17 cellular contexts compared by ENCODE assay signal in genomic region chr12:95230313-95230712, GRCh38.
"Had no signal": no experiment of that assay in that cellular context is flagged by ENCODE, and none has a peak within 500 bp of the region (broad histone marks: within the 10 kb centered on the region; RNA-seq: fewer than 3 reads in every experiment).

No MANE protein-coding gene starts in this region.

- H3K27ac Mint-ChIP-seq: activated T-helper 17 cell treated with anti-CD3 and anti-CD28 coated beads, Interleukin-2, amount 50 U/mL, for 72 hours; memory B cell; natural killer cell had no signal

- H3K9me3 ChIP-seq: left lung, right atrium auricular region, tibial nerve had no signal

- H3K27me3 Mint-ChIP-seq: activated T-helper 17 cell treated with anti-CD3 and anti-CD28 coated beads, Interleukin-2, amount 50 U/mL, for 72 hours; memory B cell had no signal

- H3K27me3 ChIP-seq: cardiac muscle cell, left lung, right atrium auricular region, tibial nerve had no signal

- H3K9me3 Mint-ChIP-seq: activated T-helper 17 cell treated with anti-CD3 and anti-CD28 coated beads, Interleukin-2, amount 50 U/mL, for 72 hours; memory B cell; natural killer cell had no signal

- H3K36me3 ChIP-seq: right atrium auricular region had no signal

- H3K4me3 ChIP-seq: cardiac muscle cell, left lung, right atrium auricular region, skin epidermis, tibial nerve had no signal

- H3K27ac ChIP-seq: cardiac muscle cell, skin epidermis, tibial nerve had no signal

- ATAC-seq: activated T-helper 17 cell treated with anti-CD3 and anti-CD28 coated beads, Interleukin-2, amount 50 U/mL, for 72 hours; left lung; natural killer cell had no signal

- H3K4me3 Mint-ChIP-seq: activated T-helper 17 cell treated with anti-CD3 and anti-CD28 coated beads, Interleukin-2, amount 50 U/mL, for 72 hours; memory B cell; natural killer cell had no signal

- H3K36me3 Mint-ChIP-seq: natural killer cell had no signal

- DNase-seq: activated CD4-positive, alpha-beta T cell treated with anti-CD3 and anti-CD28 coated beads, Interleukin-2, amount 50 U/mL, for 1 hour; activated naive CD4-positive, alpha-beta T cell treated with Interleukin-2 at 50 U/mL for 16 hours; activated T-cell treated with anti-CD3 and anti-CD28 coated beads for 4 hours; hippocampal formation; left lung; natural killer cell; occipital lobe; stimulated activated CD4-positive, alpha-beta T cell treated with anti-CD3 and anti-CD28 coated beads, Interleukin-4, amount 100 ng/mL, for 24 hours; stimulated activated naive CD4-positive, alpha-beta T cell; T-helper 2 cell had no signal

- FAIRE-seq: keratinocyte had no signal
